ENCODE assay signal across 12 cellular contexts in the genomic region with DNA sequence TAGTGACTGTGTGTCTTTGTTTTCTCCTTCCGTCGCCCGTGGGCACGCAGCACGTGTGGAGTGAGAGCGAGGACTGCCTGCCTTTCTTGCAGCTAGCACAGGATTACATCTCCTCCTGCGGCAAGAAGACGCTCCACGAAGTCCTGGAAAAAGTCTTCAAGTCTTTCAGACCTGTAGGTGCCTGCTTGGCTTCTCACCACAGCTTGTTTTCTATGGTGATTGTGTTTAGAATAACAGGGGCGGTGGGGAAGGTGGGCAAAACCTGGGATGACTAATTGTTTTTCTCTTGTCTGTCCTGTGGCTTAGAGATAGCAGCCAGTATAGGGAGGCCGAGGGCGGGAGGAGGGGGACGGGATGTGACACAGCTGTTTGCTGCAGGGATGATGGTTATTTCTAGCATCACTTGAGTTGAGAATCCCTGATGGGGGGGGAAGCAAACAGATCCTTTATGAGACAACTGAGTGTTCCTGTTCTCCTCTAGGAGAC. TPM values are rescaled to one million over a fixed set of nuclear protein-coding genes. Genes with fewer than 3 reads are reported as not detected.
DNase-seq lines count a peak whose midpoint lies in the region; ATAC-seq and TF ChIP-seq lines count a peak whose summit lies in the region.
"Had no signal": no experiment of that assay in that cellular context is flagged by ENCODE, and none has a peak within 500 bp of the region (broad histone marks: within the 10 kb centered on the region; RNA-seq: fewer than 3 reads in every experiment).

No MANE protein-coding gene starts in this region.

- H3K36me3 ChIP-seq in naive thymus-derived CD4-positive, alpha-beta T cell (ENCODE audit: control insufficient read depth in 2 of 3, insufficient read depth in 3 of 3, low read length in 3 of 3): no peaks in the 10 kb centered on the region
- H3K36me3 ChIP-seq in upper lobe of right lung: no peaks in the 10 kb centered on the region
- H3K36me3 ChIP-seq: adrenal gland had no signal

- no peak for TF ChIP-seq CTCF in coronary artery (IDR thresholded peaks at IDR 0.05)
- TF ChIP-seq CTCF in upper lobe of right lung (IDR thresholded peaks at IDR 0.05): no peak

- H3K27ac Mint-ChIP-seq in naive thymus-derived CD4-positive, alpha-beta T cell: no peak overlapping the region
- H3K27ac Mint-ChIP-seq: nephron had no signal

- intact Hi-C loops in naive thymus-derived CD4-positive, alpha-beta T cell (cut with micrococcal nuclease): no loop called here
- intact Hi-C loops in upper lobe of right lung (cut with DNase I): no loop called here

- peak; percentile 75 for DNase-seq in NCI-H2107 treated with DMSO at 0.1 percent for 48 hours (lab: John Stamatoyannopoulos, UW; ENCODE audit: unreplicated experiment)
- DNase-seq in NCI-H2107 (lab: John Stamatoyannopoulos, UW): no peak
- peak; percentile 60 for DNase-seq in NCI-H2227 (lab: John Stamatoyannopoulos, UW; ENCODE audit: unreplicated experiment)
- DNase-seq in coronary artery (ENCODE audit: low spot score): peak; percentile 64
- no peak for DNase-seq in naive thymus-derived CD4-positive, alpha-beta T cell
- DNase-seq in upper lobe of right lung: no peak
- no peak for DNase-seq in 8988T
- DNase-seq: adrenal gland, EL, NCI-H2029 treated with DMSO at 0.1 percent for 48 hours had no signal

- H3K4me1 ChIP-seq in naive thymus-derived CD4-positive, alpha-beta T cell (ENCODE audit: control insufficient read depth in 2 of 2, insufficient read depth in 2 of 2, low read length in 2 of 2): peaks cover 0 to 14% of the 10 kb centered on the region in 2 donors
- H3K4me1 ChIP-seq in upper lobe of right lung: peaks cover 59% of the 10 kb centered on the region
- H3K4me1 ChIP-seq: adrenal gland had no signal

- H3K27me3 Mint-ChIP-seq in naive thymus-derived CD4-positive, alpha-beta T cell: no peaks in the 10 kb centered on the region

- H3K9me3 Mint-ChIP-seq in naive thymus-derived CD4-positive, alpha-beta T cell: no peaks in the 10 kb centered on the region
- H3K9me3 Mint-ChIP-seq: nephron had no signal

- no peaks in the 10 kb centered on the region for H3K27me3 ChIP-seq in naive thymus-derived CD4-positive, alpha-beta T cell (ENCODE audit: control insufficient read depth in 2 of 2, insufficient read depth in 2 of 2, low read length in 2 of 2)
- no peaks in the 10 kb centered on the region for H3K27me3 ChIP-seq in upper lobe of right lung
- H3K27me3 ChIP-seq: adrenal gland had no signal

- no peak overlapping the region for H3K27ac ChIP-seq in coronary artery
- no peak overlapping the region for H3K27ac ChIP-seq in naive thymus-derived CD4-positive, alpha-beta T cell (ENCODE audit: low read depth, low read length)
- H3K27ac ChIP-seq in upper lobe of right lung: no peak overlapping the region
- H3K27ac ChIP-seq: adrenal gland had no signal

- peak; percentile 46 for ATAC-seq in naive thymus-derived CD4-positive, alpha-beta T cell
- ATAC-seq in GM19035 (IDR thresholded peaks at IDR 0.05; ENCODE audit: unreplicated experiment) (no peak), upper lobe of right lung (no peak)

- H3K4me1 Mint-ChIP-seq in naive thymus-derived CD4-positive, alpha-beta T cell: peaks cover 0 to 16% (median 3%) of the 10 kb centered on the region in 7 donors

- CTCF ChIA-PET in naive thymus-derived CD4-positive, alpha-beta T cell (lab: Charles Lee): no interaction called here

- POLR2A ChIA-PET in naive thymus-derived CD4-positive, alpha-beta T cell (lab: Charles Lee): interaction anchor here (1.2 to 1.9 kb wide), 3 partner anchors 9 to 12 kb away, joined by 3 to 9 read pairs (median 5); a partner anchor contains a TSS

- peaks cover 0 to 5% (median 0%) of the 10 kb centered on the region in 5 donors for H3K36me3 Mint-ChIP-seq in naive thymus-derived CD4-positive, alpha-beta T cell

- no peak overlapping the region for H3K4me3 ChIP-seq in coronary artery
- H3K4me3 ChIP-seq in naive thymus-derived CD4-positive, alpha-beta T cell (ENCODE audit: low read length): no peak overlapping the region
- H3K4me3 ChIP-seq in upper lobe of right lung: no peak overlapping the region
- H3K4me3 ChIP-seq: adrenal gland had no signal

- H3K9me3 ChIP-seq in naive thymus-derived CD4-positive, alpha-beta T cell (ENCODE audit: control insufficient read depth in 2 of 3, low read length in 3 of 3): no peaks in the 10 kb centered on the region
- H3K9me3 ChIP-seq in upper lobe of right lung: no peaks in the 10 kb centered on the region
- H3K9me3 ChIP-seq: adrenal gland had no signal

- H3K4me3 Mint-ChIP-seq in naive thymus-derived CD4-positive, alpha-beta T cell: no peak overlapping the region
- H3K4me3 Mint-ChIP-seq: nephron had no signal

RNA-seq across cellular contexts. Expression of a gene that starts 11.4 kb away (rescaled TPM):
- 10 to 100 TPM in 4 of 5 experiments, 1 to 10 TPM in 1; 2.7 to 38.7 (median 20.2) TPM for total RNA-seq in naive thymus-derived CD4-positive, alpha-beta T cell
- polyA plus RNA-seq in naive thymus-derived CD4-positive, alpha-beta T cell: 1 to 10 TPM; 3.2 to 3.6 TPM
- total RNA-seq in upper lobe of right lung: 31.3 TPM

Comparison
In these comparisons a context has a peak if more than half of its experiments do, and no peak if none do; other contexts are left out.
1. DNase-seq: peak in NCI-H2107 treated with DMSO at 0.1 percent for 48 hours (single experiment), NCI-H2227 (single experiment) and coronary artery (single experiment); none in NCI-H2107 (single experiment), naive thymus-derived CD4-positive, alpha-beta T cell (0 of 9), upper lobe of right lung (single experiment) and 8988T (single experiment).